Comparison of ENCODE assay signal across 9 cellular contexts in genomic region chr17:46978489-46979022, GRCh38. TPM values are rescaled to one million over a fixed set of nuclear protein-coding genes. Genes with fewer than 3 reads are reported as not detected.
A peak's percentile ranks its signal among the peaks of the same experiment; 100 is the strongest.
DNase-seq lines count a peak whose midpoint lies in the region; ATAC-seq and TF ChIP-seq lines count a peak whose summit lies in the region.
"Had no signal": no experiment of that assay in that cellular context is flagged by ENCODE, and none has a peak within 500 bp of the region (broad histone marks: within the 10 kb centered on the region; RNA-seq: fewer than 3 reads in every experiment).

No MANE protein-coding gene starts in this region.

- no peak for DNase-seq in AG09309 (ENCODE audit: low read depth)
- DNase-seq in body of pancreas: peak in 1 of 4 donors; percentile 20
- DNase-seq in right lobe of liver: no peak
- no peak for DNase-seq in tibial artery
- DNase-seq in NCI-H2029 treated with DMSO at 0.1 percent for 48 hours (lab: John Stamatoyannopoulos, UW): no peak
- DNase-seq in DMS153 treated with DMSO at 0.1 percent for 48 hours (lab: John Stamatoyannopoulos, UW; ENCODE audit: unreplicated experiment): no peak

- H3K36me3 ChIP-seq in HUES6 (ENCODE audit: control insufficient read depth, insufficient read depth, low read length) (no peaks in the 10 kb centered on the region), body of pancreas (replicated peaks in 1 of 2; ENCODE audit: insufficient read depth in 1 of 2, low read depth in 2 of 2) (no peaks in the 10 kb centered on the region), right lobe of liver (no peaks in the 10 kb centered on the region), tibial artery (no peaks in the 10 kb centered on the region)

- intact Hi-C loops in body of pancreas (cut with DNase I): no loop called here
- intact Hi-C loops in right lobe of liver (cut with DNase I): no loop called here
- intact Hi-C loops in tibial artery (cut with DNase I; ENCODE audit: low total_unique reads): no loop called here

- ATAC-seq in body of pancreas (peak; percentile 42), right lobe of liver (peak; percentile 18 to 52 (median 34)), GM18505 (IDR thresholded peaks at IDR 0.05; ENCODE audit: unreplicated experiment) (no peak)

- WGBS in body of pancreas, 2 donors: 1 to 2% methylated on average over 12 to 54 of the region's 67 CpGs
- 3% methylated on average over 15 of the region's 67 CpGs for WGBS in right lobe of liver (ENCODE audit: insufficient coverage, low coverage, low lambda C conversion rate, missing lambda C conversion rate)

- H3K27ac ChIP-seq in HUES6 (ENCODE audit: low read depth, low read length) (no peak overlapping the region), body of pancreas (no peak overlapping the region), right lobe of liver (no peak overlapping the region), tibial artery (no peak overlapping the region)

- H3K9ac ChIP-seq in HUES6 (ENCODE audit: low read length): peak overlapping the region; percentile 56

- no peak for TF ChIP-seq CTCF in AG09309 (IDR thresholded peaks at IDR 0.05; ENCODE audit: control insufficient read depth, insufficient read depth, low read depth, low read length, missing control alignments)
- TF ChIP-seq CTCF in body of pancreas (IDR thresholded peaks at IDR 0.05): no peak
- no peak for TF ChIP-seq CTCF in right lobe of liver (IDR thresholded peaks at IDR 0.05)
- TF ChIP-seq CTCF in tibial artery (IDR thresholded peaks at IDR 0.05): no peak

- peaks cover 27% of the 10 kb centered on the region for H3K4me1 ChIP-seq in HUES6 (ENCODE audit: control insufficient read depth, insufficient read depth, low read length)
- peaks cover 16% of the 10 kb centered on the region for H3K4me1 ChIP-seq in body of pancreas
- H3K4me1 ChIP-seq in right lobe of liver: peaks cover 0 to 17% (median 1%) of the 10 kb centered on the region in 4 donors
- peaks cover 0 to 25% (median 18%) of the 10 kb centered on the region in 4 donors for H3K4me1 ChIP-seq in tibial artery

- TF ChIP-seq POLR2A in body of pancreas (IDR thresholded peaks at IDR 0.05) (no peak), right lobe of liver (IDR thresholded peaks at IDR 0.05) (no peak), GM18505 (IDR thresholded peaks at IDR 0.05; ENCODE audit: borderline replicate concordance, extremely low read depth, insufficient read depth, insufficient read length) (no peak)

- H3K27me3 ChIP-seq in HUES6 (ENCODE audit: control insufficient read depth, insufficient read depth, low read length): peaks cover 58% of the 10 kb centered on the region
- H3K27me3 ChIP-seq in body of pancreas: peaks cover 3 to 10% of the 10 kb centered on the region in 2 donors
- peaks cover 0 to 11% of the 10 kb centered on the region in 2 donors for H3K27me3 ChIP-seq in right lobe of liver
- peaks cover 0 to 36% of the 10 kb centered on the region in 2 donors for H3K27me3 ChIP-seq in tibial artery

- H3K9me3 ChIP-seq in HUES6 (ENCODE audit: control insufficient read depth, insufficient read depth, low read depth, low read length) (no peaks in the 10 kb centered on the region), body of pancreas (no peaks in the 10 kb centered on the region), right lobe of liver (no peaks in the 10 kb centered on the region), tibial artery (no peaks in the 10 kb centered on the region)

- H3K4me3 ChIP-seq in AG09309 (ENCODE audit: control insufficient read depth, low read depth, low read length) (peak overlapping the region; percentile 17), HUES6 (ENCODE audit: low read depth, low read length) (peak overlapping the region; percentile 72), body of pancreas (peak overlapping the region in 1 of 2 donors; percentile 7), right lobe of liver (peak overlapping the region; percentile 47 to 61 (median 57)), tibial artery (peak overlapping the region; percentile 46 to 55)

RNA-seq across cellular contexts. Expression of gene RPRML, which starts 0.5 kb away (rescaled TPM):
- total RNA-seq in body of pancreas: 1 to 10 TPM in 1 of 2 donors, not detected in 1; 1.3 TPM
- under 1 TPM in 1 of 6 experiments, not detected in 5; 0.25 TPM for total RNA-seq in right lobe of liver
- total RNA-seq: dermis microvascular lymphatic vessel endothelial cell had no signal

RNA-seq across cellular contexts. Expression of gene GOSR2, which starts 55.6 kb away (rescaled TPM):
- total RNA-seq in body of pancreas: 10 to 100 TPM; 41.8 to 46.5 TPM
- total RNA-seq in right lobe of liver: 10 to 100 TPM; 22.9 to 44.1 (median 33.3) TPM
